1 cellular context compared by ENCODE assay signal in the genomic region with DNA sequence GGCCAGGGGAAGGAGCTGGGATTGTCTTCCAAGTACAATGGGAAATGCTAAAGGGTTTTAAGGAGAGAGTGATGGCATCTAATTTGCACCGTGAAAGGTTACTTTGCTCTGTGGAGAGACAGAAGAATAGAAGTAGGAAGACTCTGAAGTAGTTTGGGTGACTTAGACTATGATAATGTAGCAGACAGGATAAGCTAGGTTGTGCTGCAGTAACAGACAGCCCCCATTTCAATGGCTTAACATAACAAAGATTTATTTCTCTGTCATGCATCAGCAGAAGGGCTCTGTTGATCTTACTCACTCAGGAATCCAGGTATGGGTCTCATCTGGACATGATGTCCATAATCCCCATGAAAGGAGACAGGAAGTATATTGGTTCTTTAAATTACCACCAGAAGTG.
A peak's percentile ranks its signal among the peaks of the same experiment; 100 is the strongest.
TF ChIP-seq lines count a peak whose summit lies in the region.

No MANE protein-coding gene starts in this region.

TF ChIP-seq in HepG2, 621 proteins besides CTCF, POLR2A, EP300 and RAD21:
- TF ChIP-seq, protein P1, sequence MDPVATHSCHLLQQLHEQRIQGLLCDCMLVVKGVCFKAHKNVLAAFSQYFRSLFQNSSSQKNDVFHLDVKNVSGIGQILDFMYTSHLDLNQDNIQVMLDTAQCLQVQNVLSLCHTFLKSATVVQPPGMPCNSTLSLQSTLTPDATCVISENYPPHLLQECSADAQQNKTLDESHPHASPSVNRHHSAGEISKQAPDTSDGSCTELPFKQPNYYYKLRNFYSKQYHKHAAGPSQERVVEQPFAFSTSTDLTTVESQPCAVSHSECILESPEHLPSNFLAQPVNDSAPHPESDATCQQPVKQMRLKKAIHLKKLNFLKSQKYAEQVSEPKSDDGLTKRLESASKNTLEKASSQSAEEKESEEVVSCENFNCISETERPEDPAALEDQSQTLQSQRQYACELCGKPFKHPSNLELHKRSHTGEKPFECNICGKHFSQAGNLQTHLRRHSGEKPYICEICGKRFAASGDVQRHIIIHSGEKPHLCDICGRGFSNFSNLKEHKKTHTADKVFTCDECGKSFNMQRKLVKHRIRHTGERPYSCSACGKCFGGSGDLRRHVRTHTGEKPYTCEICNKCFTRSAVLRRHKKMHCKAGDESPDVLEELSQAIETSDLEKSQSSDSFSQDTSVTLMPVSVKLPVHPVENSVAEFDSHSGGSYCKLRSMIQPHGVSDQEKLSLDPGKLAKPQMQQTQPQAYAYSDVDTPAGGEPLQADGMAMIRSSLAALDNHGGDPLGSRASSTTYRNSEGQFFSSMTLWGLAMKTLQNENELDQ (CRISPR knock-in tag; IDR thresholded peaks at IDR 0.05; ENCODE audit: borderline replicate concordance): no peak
- TF ChIP-seq REXO4 (CRISPR knock-in tag; IDR thresholded peaks at IDR 0.05; ENCODE audit: borderline replicate concordance): no peak
- peak; percentile 96 for TF ChIP-seq ZNF12 (CRISPR knock-in tag; IDR thresholded peaks at IDR 0.05)
- no peak for TF ChIP-seq YEATS4 (CRISPR knock-in tag; IDR thresholded peaks at IDR 0.05; ENCODE audit: borderline replicate concordance)
- TF ChIP-seq, protein P2, sequence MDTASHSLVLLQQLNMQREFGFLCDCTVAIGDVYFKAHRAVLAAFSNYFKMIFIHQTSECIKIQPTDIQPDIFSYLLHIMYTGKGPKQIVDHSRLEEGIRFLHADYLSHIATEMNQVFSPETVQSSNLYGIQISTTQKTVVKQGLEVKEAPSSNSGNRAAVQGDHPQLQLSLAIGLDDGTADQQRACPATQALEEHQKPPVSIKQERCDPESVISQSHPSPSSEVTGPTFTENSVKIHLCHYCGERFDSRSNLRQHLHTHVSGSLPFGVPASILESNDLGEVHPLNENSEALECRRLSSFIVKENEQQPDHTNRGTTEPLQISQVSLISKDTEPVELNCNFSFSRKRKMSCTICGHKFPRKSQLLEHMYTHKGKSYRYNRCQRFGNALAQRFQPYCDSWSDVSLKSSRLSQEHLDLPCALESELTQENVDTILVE (CRISPR knock-in tag; IDR thresholded peaks at IDR 0.05): no peak
- no peak for TF ChIP-seq PAF1 (CRISPR knock-in tag; IDR thresholded peaks at IDR 0.05)
